In genomic region chr7:90461216-90461615, GRCh38 we compare ENCODE assay signal across 20 cellular contexts. TPM values are rescaled to one million over a fixed set of nuclear protein-coding genes. Genes with fewer than 3 reads are reported as not detected.
DNase-seq lines count a peak whose midpoint lies in the region; ATAC-seq and TF ChIP-seq lines count a peak whose summit lies in the region.
"Had no signal": no experiment of that assay in that cellular context is flagged by ENCODE, and none has a peak within 500 bp of the region (broad histone marks: within the 10 kb centered on the region; RNA-seq: fewer than 3 reads in every experiment).

No MANE protein-coding gene starts in this region.

- peaks cover 0 to 8% of the 10 kb centered on the region in 2 donors for H3K9me3 ChIP-seq in breast epithelium

- no peak for TF ChIP-seq CTCF in breast epithelium (IDR thresholded peaks at IDR 0.05)

- no peak overlapping the region for H3K4me3 ChIP-seq in breast epithelium
- H3K4me3 ChIP-seq: K562, SJSA1 had no signal

- TF ChIP-seq POLR2A in breast epithelium (IDR thresholded peaks at IDR 0.05): no peak

- H3K36me3 ChIP-seq in breast epithelium: no peaks in the 10 kb centered on the region
- H3K36me3 ChIP-seq: SJSA1 had no signal

- H3K27me3 ChIP-seq in breast epithelium: no peaks in the 10 kb centered on the region
- H3K27me3 ChIP-seq: SJSA1 had no signal

- intact Hi-C loops in breast epithelium (cut with DNase I; ENCODE audit: low total_unique reads): loop anchor here (5.0 kb wide), 1 partner anchor 326 kb away; no protein-coding TSS in a partner anchor

- no peaks in the 10 kb centered on the region for H3K4me1 ChIP-seq in breast epithelium
- H3K4me1 ChIP-seq: Caco-2, SJSA1 had no signal

- DNase-seq in AG08395 (ENCODE audit: low spot score) (peak; percentile 8), GM03348 (ENCODE audit: low spot score) (peak; percentile 5), breast epithelium (ENCODE audit: low spot score in 2 of 2) (no peak), left lobe of liver (ENCODE audit: low spot score) (no peak), SIG-M5 treated with dmso at 0.1 percent for 504 hours (lab: John Stamatoyannopoulos, UW; ENCODE audit: unreplicated experiment) (no peak), mucosa of gallbladder (ENCODE audit: low spot score) (no peak)
- DNase-seq in activated CD4-positive, alpha-beta T cell treated with anti-CD3 and anti-CD28 coated beads, Interleukin-2, amount 50 U/mL, for 48 hours: no peak
- DNase-seq: activated CD4-positive, alpha-beta T cell treated with anti-CD3 and anti-CD28 coated beads, Interleukin-2, amount 50 U/mL, for 1 hour; activated T-cell treated with anti-CD3 and anti-CD28 coated beads, Interleukin-2, amount 50 U/mL, for 24 hours; Caco-2; cerebellar nuclear complex; endodermal cell; NCI-H1436; NCI-H446; posterior cingulate gyrus; T1000 had no signal

- H3K27ac ChIP-seq in breast epithelium: peak overlapping the region; percentile 26 to 36
- H3K27ac ChIP-seq: SJSA1 had no signal

- peak; percentile 44 for ATAC-seq in left lobe of liver
- no peak for ATAC-seq in GM19328 (IDR thresholded peaks at IDR 0.05; ENCODE audit: unreplicated experiment)
- ATAC-seq: K562 had no signal

RNA-seq across cellular contexts. Expression of gene PTTG1IP2, which starts 8.2 kb away (rescaled TPM):
- total RNA-seq in breast epithelium (not detected), left lobe of liver (not detected), mucosa of gallbladder (not detected)
- total RNA-seq: activated naive CD4-positive, alpha-beta T cell treated with anti-CD3 and anti-CD28 coated beads, Interleukin-2, amount 50 U/mL, for 72 hours; Caco-2; endodermal cell; K562; SJSA1 had no signal

RNA-seq across cellular contexts. Expression of gene CLDN12, which starts 58.0 kb away (rescaled TPM):
- total RNA-seq in breast epithelium (10 to 100 TPM; 21.6 to 52.8 (median 43.3) TPM), left lobe of liver (34.2 TPM), mucosa of gallbladder (72.0 TPM)

Comparison
In these comparisons a context has a peak if more than half of its experiments do, and no peak if none do; other contexts are left out.
1. DNase-seq: peak in AG08395 (single experiment) and GM03348 (single experiment); none in breast epithelium (0 of 2), left lobe of liver (single experiment), SIG-M5 treated with dmso at 0.1 percent for 504 hours (single experiment), activated CD4-positive, alpha-beta T cell treated with anti-CD3 and anti-CD28 coated beads, Interleukin-2, amount 50 U/mL, for 48 hours (0 of 2) and mucosa of gallbladder (single experiment).